In the genomic region with DNA sequence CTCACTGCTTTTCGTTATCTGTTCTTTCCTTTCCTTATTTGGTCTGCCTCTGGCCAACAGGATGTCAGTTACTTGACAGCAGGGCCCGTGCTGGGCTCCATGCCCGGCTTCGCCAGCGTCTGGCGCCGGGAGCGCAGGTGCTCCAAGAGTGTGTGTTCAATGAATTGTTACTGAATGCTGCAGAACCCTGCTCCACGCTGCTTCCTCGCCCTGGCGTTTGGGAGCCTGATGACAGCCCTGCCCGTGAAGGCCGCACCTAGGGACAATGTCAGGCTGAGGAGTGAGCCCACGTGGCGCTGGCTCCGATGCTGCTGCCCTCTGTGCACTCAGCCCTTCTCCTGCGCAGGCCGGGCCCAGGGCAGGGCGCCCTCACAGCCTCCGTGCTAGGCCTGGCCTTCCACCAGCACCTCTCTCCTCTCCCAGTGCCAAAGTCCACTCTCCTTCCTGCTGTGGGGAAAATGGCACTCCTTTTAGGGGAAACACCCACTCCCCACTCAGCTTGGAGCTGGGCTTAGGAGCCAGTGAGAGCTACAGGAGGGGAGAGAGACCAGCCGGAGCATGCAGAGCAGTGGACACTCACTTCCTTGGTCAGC, we compare ENCODE assay signal across 11 cellular contexts. TPM values are rescaled to one million over a fixed set of nuclear protein-coding genes. Genes with fewer than 3 reads are reported as not detected.
A peak's percentile ranks its signal among the peaks of the same experiment; 100 is the strongest.
DNase-seq lines count a peak whose midpoint lies in the region; ATAC-seq, FAIRE-seq and TF ChIP-seq lines count a peak whose summit lies in the region.
"Had no signal": no experiment of that assay in that cellular context is flagged by ENCODE, and none has a peak within 500 bp of the region (broad histone marks: within the 10 kb centered on the region; RNA-seq: fewer than 3 reads in every experiment).

No MANE protein-coding gene starts in this region.

- H3K36me3 ChIP-seq in GM23338 (ENCODE audit: insufficient read depth) (no peaks in the 10 kb centered on the region), PC-3 (ENCODE audit: low read depth, low read length) (no peaks in the 10 kb centered on the region), pancreas (no peaks in the 10 kb centered on the region)
- H3K36me3 ChIP-seq: adrenal gland had no signal

- H3K4me3 Mint-ChIP-seq in GM23338, result 0 out of 3 replicates have a peak overlapping the region, but pooled peaks have one; percentile 25

- H3K4me1 Mint-ChIP-seq in GM23338, result peaks cover 28% of the 10 kb centered on the region

- intact Hi-C loops in PC-3 (cut with micrococcal nuclease), result no loop called here
- intact Hi-C loops in pancreas (cut with DNase I), result loop anchor here in 1 of 3 donors (5.0 kb wide), 1 partner anchor 47 kb away; no protein-coding TSS in a partner anchor

- 12% methylated on average over 21 of the region's 21 CpGs for WGBS in pancreas, 2 donors

- H3K4me3 ChIP-seq in GM23338, result no peak overlapping the region
- H3K4me3 ChIP-seq in PC-3 (ENCODE audit: low read length), result no peak overlapping the region
- H3K4me3 ChIP-seq in fibroblast of pulmonary artery (replicated peaks; ENCODE audit: low read depth, low read length), result no peak overlapping the region
- H3K4me3 ChIP-seq in pancreas, result no peak overlapping the region
- H3K4me3 ChIP-seq: adrenal gland had no signal

- no peaks in the 10 kb centered on the region for H3K27me3 ChIP-seq in GM23338 (ENCODE audit: insufficient read depth)
- H3K27me3 ChIP-seq in PC-3 (ENCODE audit: low read length), result no peaks in the 10 kb centered on the region
- H3K27me3 ChIP-seq in pancreas, result no peaks in the 10 kb centered on the region
- H3K27me3 ChIP-seq: adrenal gland had no signal

- peaks cover 17% of the 10 kb centered on the region for H3K27me3 Mint-ChIP-seq in GM23338 (ENCODE audit: insufficient read depth, low read depth, poor library complexity)

- no peak for FAIRE-seq in pancreas (lab: Jason Lieb, UNC)

- H3K27ac ChIP-seq in GM23338 (ENCODE audit: low read depth), result peak overlapping the region; percentile 26; the same call in 1 of the 2 replicates
- no peak overlapping the region for H3K27ac ChIP-seq in PC-3 (ENCODE audit: low read length)
- H3K27ac ChIP-seq in pancreas, result peak overlapping the region; percentile 35 to 80 (median 45)
- H3K27ac ChIP-seq: adrenal gland had no signal

- TF ChIP-seq CTCF in GM23338 (conservative IDR thresholded peaks at IDR 0.05; ENCODE audit: low read depth in 2 of 2) (no peak), PC-3 (conservative IDR thresholded peaks at IDR 0.05; ENCODE audit: low read depth, low read length) (no peak), fibroblast of pulmonary artery (IDR thresholded peaks at IDR 0.05; ENCODE audit: low read length, missing control alignments) (no peak), pancreas (IDR thresholded peaks at IDR 0.05) (no peak)

- no peaks in the 10 kb centered on the region for H3F3A ChIP-seq in GM23338 (replicated peaks; ENCODE audit: low read depth)
- no peaks in the 10 kb centered on the region for H3F3A ChIP-seq in PC-3 (ENCODE audit: low read length, unreplicated experiment)

- no peaks in the 10 kb centered on the region for H3K9me2 ChIP-seq in GM23338 (ENCODE audit: insufficient read depth)
- H3K9me2 ChIP-seq in PC-3 (replicated peaks; ENCODE audit: low read length), result no peaks in the 10 kb centered on the region

- CTCF ChIA-PET in PC-3 (lab: Charles Lee), result no interaction called here

- no peaks in the 10 kb centered on the region for H3K9me3 ChIP-seq in PC-3 (ENCODE audit: low read length)
- H3K9me3 ChIP-seq in pancreas, result no peaks in the 10 kb centered on the region
- H3K9me3 ChIP-seq: adrenal gland had no signal

- POLR2A ChIA-PET in PC-3 (lab: Charles Lee; ENCODE audit: unreplicated experiment), result interaction anchor here (0.6 kb wide), 1 partner anchor 25 kb away, joined by 3 read pairs; no protein-coding TSS in a partner anchor

- H3K79me2 ChIP-seq in GM23338 (replicated peaks; ENCODE audit: insufficient read depth) (no peaks in the 10 kb centered on the region), PC-3 (ENCODE audit: low read length) (no peaks in the 10 kb centered on the region)

- peak overlapping the region; percentile 64; the same call in 1 of the 2 replicates for H3K4me2 ChIP-seq in GM23338
- no peak overlapping the region for H3K4me2 ChIP-seq in PC-3 (ENCODE audit: low read length)

- peak overlapping the region; percentile 69 for H2AFZ ChIP-seq in GM23338
- H2AFZ ChIP-seq in PC-3 (ENCODE audit: low read length), result no peak overlapping the region

- peak; percentile 61 for ATAC-seq in GM23338
- ATAC-seq in PC-3, result peak; percentile 30
- peak; percentile 90 to 95 (median 94) for ATAC-seq in pancreas
- ATAC-seq in HG02642 (IDR thresholded peaks at IDR 0.05; ENCODE audit: poor library complexity, unreplicated experiment), result no peak

- H3K27ac Mint-ChIP-seq in GM23338, result no peak overlapping the region

- H4K20me1 ChIP-seq in GM23338 (replicated peaks; ENCODE audit: insufficient read depth), result no peaks in the 10 kb centered on the region; the same call in 1 of the 2 replicates
- no peaks in the 10 kb centered on the region for H4K20me1 ChIP-seq in PC-3 (ENCODE audit: low read length)

- H3K4me1 ChIP-seq in GM23338 (ENCODE audit: insufficient read depth), result peaks cover 8% of the 10 kb centered on the region
- H3K4me1 ChIP-seq in PC-3 (ENCODE audit: insufficient read depth, low read length), result peaks cover 14% of the 10 kb centered on the region
- H3K4me1 ChIP-seq in pancreas, result peaks cover 10 to 31% (median 16%) of the 10 kb centered on the region in 3 donors
- H3K4me1 ChIP-seq: adrenal gland had no signal

- peaks cover 4% of the 10 kb centered on the region; the same call in 2 of the 3 replicates for H3K9me3 Mint-ChIP-seq in GM23338

- DNase-seq in GM23338 (ENCODE audit: low spot score) (no peak), PC-3 (no peak), fibroblast of pulmonary artery (ENCODE audit: low read depth) (peak; percentile 47), pancreas (peak; percentile 82 to 96 (median 88)), NK-92 (lab: John Stamatoyannopoulos, UW; ENCODE audit: unreplicated experiment) (no peak), GDM1 (lab: John Stamatoyannopoulos, UW) (no peak), occipital lobe (lab: John Stamatoyannopoulos, UW) (no peak)
- DNase-seq: GF-D8, KBM-7 had no signal

- no peaks in the 10 kb centered on the region for H3K36me3 Mint-ChIP-seq in GM23338 (ENCODE audit: low read depth)

- H3K9ac ChIP-seq in PC-3 (ENCODE audit: low read length), result no peak overlapping the region

- BruUV-seq in PC-3 (replicated peaks; lab: Mats Ljungman, UMichigan), result no TSS peak

TF ChIP-seq in GM23338, 12 proteins besides CTCF, POLR2A, EP300 and RAD21:
- no peak for TF ChIP-seq EZH2phosphoT487 (IDR thresholded peaks at IDR 0.05; ENCODE audit: unreplicated experiment)
- no peak for TF ChIP-seq POLR2AphosphoS5 (IDR thresholded peaks at IDR 0.05; ENCODE audit: low read depth)
- no peak for TF ChIP-seq ZNF331 (CRISPR knock-in tag; IDR thresholded peaks at IDR 0.05; ENCODE audit: low read depth)
- no peak for TF ChIP-seq CREB1 (CRISPR knock-in tag; IDR thresholded peaks at IDR 0.05; ENCODE audit: low read depth)
- TF ChIP-seq ZNF114 (CRISPR knock-in tag; IDR thresholded peaks at IDR 0.05), result no peak
- TF ChIP-seq EZH2 (IDR thresholded peaks at IDR 0.05; ENCODE audit: low read depth, unreplicated experiment), result no peak

RNA-seq across cellular contexts. Expression of gene ACBD3, which starts 51.4 kb away (rescaled TPM):
- total RNA-seq in GM23338 (2014; rRNA removed; shearing (Covaris generic)), result 36.2 and 37.2 TPM in 2 replicates
- 17.1 and 17.9 TPM in 2 replicates for polyA plus RNA-seq in GM23338 (2016; fragmentation: Nextera tagmentation; extraction: Ambion mirVana)
- 62.2 and 62.9 TPM in 2 replicates for total RNA-seq in PC-3 (2014; rRNA removed)
- total RNA-seq in pancreas, result 10 to 100 TPM; 16.3 to 24.4 (median 19.7) TPM
- polyA plus RNA-seq in pancreas, result 10 to 100 TPM in 1 of 2 donors, 1 to 10 TPM in 1; 5.9 to 12.8 TPM
- total RNA-seq in occipital lobe, result 47.4 TPM

Comparison
In these comparisons a context has a peak if more than half of its experiments do, and no peak if none do; other contexts are left out.
1. DNase-seq: peak in fibroblast of pulmonary artery (single experiment) and pancreas (6 of 6); none in GM23338 (single experiment), PC-3 (single experiment), NK-92 (single experiment), GDM1 (single experiment) and occipital lobe (single experiment).